In genomic region chr3:179136195-179136594, GRCh38 we compare ENCODE assay signal across 34 cellular contexts.
"Had no signal": no experiment of that assay in that cellular context is flagged by ENCODE, and none has a peak within 500 bp of the region (broad histone marks: within the 10 kb centered on the region; RNA-seq: fewer than 3 reads in every experiment).

No MANE protein-coding gene starts in this region.

- ATAC-seq: activated CD8-positive, alpha-beta T cell treated with anti-CD3 and anti-CD28 coated beads for 36 hours; activated naive CD4-positive, alpha-beta T cell treated with anti-CD3 and anti-CD28 coated beads, Interleukin-2, amount 50 U/mL, for 72 hours; activated T-cell treated with anti-CD3 and anti-CD28 coated beads, Interleukin-2, amount 50 U/mL, for 4 hours; activated T-cell treated with anti-CD3 and anti-CD28 coated beads, Interleukin-2, amount 50 U/mL, for 72 hours; activated T-helper 17 cell treated with anti-CD3 and anti-CD28 coated beads, Interleukin-2, amount 50 U/mL, for 72 hours; body of pancreas had no signal

- H3K36me3 ChIP-seq: adrenal gland, brain microvascular endothelial cell, breast epithelium had no signal

- H3K4me1 ChIP-seq: adrenal gland, body of pancreas, breast epithelium had no signal

- DNase-seq: activated B cell treated with CpG ODN at 0.5 μM for 24 hours; activated CD4-positive, alpha-beta memory T cell treated with anti-CD3 and anti-CD28 coated beads for 36 hours; activated CD4-positive, alpha-beta T cell treated with anti-CD3 and anti-CD28 coated beads for 4 hours; activated CD4-positive, alpha-beta T cell treated with anti-CD3 and anti-CD28 coated beads, Interleukin-2, amount 10 ng/mL, durations not matched to agents 24 days and 14 days; activated CD4-positive, alpha-beta T cell treated with anti-CD3 and anti-CD28 coated beads, Interleukin-2, amount 50 U/mL, for 1 hour; activated CD4-positive, alpha-beta T cell treated with anti-CD3 and anti-CD28 coated beads, Interleukin-2, amount 50 U/mL, for 4 hours; activated CD4-positive, CD25-positive, alpha-beta regulatory T cell treated with anti-CD3 and anti-CD28 coated beads, Interleukin-2, amount 50 U/mL, for 72 hours; activated CD8-positive, alpha-beta memory T cell treated with anti-CD3 and anti-CD28 coated beads, Interleukin-2, amount 50 U/mL, for 4 hours; activated CD8-positive, alpha-beta T cell treated with anti-CD3 and anti-CD28 coated beads for 36 hours; activated effector memory CD4-positive, alpha-beta T cell treated with anti-CD3 and anti-CD28 coated beads, Interleukin-2, amount 50 U/mL, for 16 hours; activated gamma-delta T cell treated with Interleukin-2 at 50 U/mL for 16 hours; activated naive CD4-positive, alpha-beta T cell; activated naive CD4-positive, alpha-beta T cell treated with anti-CD3 and anti-CD28 coated beads for 36 hours; activated naive CD4-positive, alpha-beta T cell treated with anti-CD3 and anti-CD28 coated beads, Interleukin-2, amount 50 U/mL, for 16 hours; activated naive CD8-positive, alpha-beta T cell treated with anti-CD3 and anti-CD28 coated beads for 36 hours; activated T-cell treated with anti-CD3 and anti-CD28 coated beads for 4 hours; activated T-cell treated with anti-CD3 and anti-CD28 coated beads, Interleukin-2, amount 50 U/mL, for 1 hour; activated T-cell treated with anti-CD3 and anti-CD28 coated beads, Interleukin-2, amount 50 U/mL, for 4 hours; activated T-cell treated with anti-CD3 and anti-CD28 coated beads, Interleukin-2, amount 50 U/mL, for 72 hours; adrenal gland; amniotic stem cell; aorta; body of pancreas; brain microvascular endothelial cell; central memory CD4-positive, alpha-beta T cell; T-helper 1 cell; T-helper 2 cell; T-helper 9 cell had no signal

- H3K9me3 ChIP-seq: adrenal gland, body of pancreas, breast epithelium had no signal

- FAIRE-seq: astrocyte, TTC549 had no signal

- H3K27me3 ChIP-seq: adrenal gland, body of pancreas, brain microvascular endothelial cell, breast epithelium had no signal

- H3K4me3 ChIP-seq: adrenal gland, body of pancreas, breast epithelium had no signal

- H3K27ac ChIP-seq: adrenal gland, body of pancreas, brain microvascular endothelial cell, breast epithelium, VCaP had no signal
